Comparison of ENCODE assay signal across 14 cellular contexts in genomic region chr2:131504082-131504750, GRCh38. TPM values are rescaled to one million over a fixed set of nuclear protein-coding genes. Genes with fewer than 3 reads are reported as not detected.
DNase-seq lines count a peak whose midpoint lies in the region; ATAC-seq, FAIRE-seq and TF ChIP-seq lines count a peak whose summit lies in the region.
"Not testable (repeated sequence)": the region's sequence is repeated elsewhere in the genome, so short reads cannot be mapped to it uniquely, and the experiment has no call there.
"Had no signal": no experiment of that assay in that cellular context is flagged by ENCODE, and none has a peak within 500 bp of the region (broad histone marks: within the 10 kb centered on the region; RNA-seq: fewer than 3 reads in every experiment).

No MANE protein-coding gene starts in this region.

- not testable (repeated sequence) for DNase-seq in DND-41; Panc1 (ENCODE audit: low read depth, low spot score); activated CD4-positive, alpha-beta T cell treated with anti-CD3 and anti-CD28 coated beads for 36 hours; activated T-cell treated with anti-CD3 and anti-CD28 coated beads, Interleukin-2, amount 50 U/mL, for 24 hours; activated naive CD8-positive, alpha-beta T cell treated with anti-CD3 and anti-CD28 coated beads for 36 hours; endothelial cell of umbilical vein (ENCODE audit: low read depth, low spot score); mucosa of descending colon

- H3K4me1 Mint-ChIP-seq in activated CD4-positive, alpha-beta T cell treated with anti-CD3 and anti-CD28 coated beads for 36 hours; activated T-cell treated with anti-CD3 and anti-CD28 coated beads, Interleukin-2, amount 50 U/mL, for 24 hours (ENCODE audit: low read depth); activated naive CD8-positive, alpha-beta T cell treated with anti-CD3 and anti-CD28 coated beads for 36 hours; stimulated activated naive CD8-positive, alpha-beta T cell treated with anti-CD3 and anti-CD28 coated beads, Interleukin-15, Interleukin-2, amounts not matched to agents 100 ng/mL and 50 ng/mL, for 24 hours (ENCODE audit: low read depth): not testable (repeated sequence)

- intact Hi-C loops in Panc1 (cut with micrococcal nuclease; ENCODE audit: unreplicated experiment); activated CD4-positive, alpha-beta T cell treated with anti-CD3 and anti-CD28 coated beads for 36 hours (cut with DNase I, micrococcal nuclease); endothelial cell of umbilical vein (cut with micrococcal nuclease); mucosa of descending colon (cut with DNase I, micrococcal nuclease): not testable (repeated sequence)

- not testable (repeated sequence) for H3K9ac ChIP-seq in DND-41 (ENCODE audit: low read depth, low read length); endothelial cell of umbilical vein (replicated peaks; ENCODE audit: extremely low read depth, insufficient read depth, low read length)

- FAIRE-seq in endothelial cell of umbilical vein (lab: Jason Lieb, UNC), result peak; percentile 93

- H3K9me3 Mint-ChIP-seq in activated CD4-positive, alpha-beta T cell treated with anti-CD3 and anti-CD28 coated beads for 36 hours (ENCODE audit: low read depth); activated T-cell treated with anti-CD3 and anti-CD28 coated beads, Interleukin-2, amount 50 U/mL, for 24 hours; activated naive CD8-positive, alpha-beta T cell treated with anti-CD3 and anti-CD28 coated beads for 36 hours; stimulated activated naive CD8-positive, alpha-beta T cell treated with anti-CD3 and anti-CD28 coated beads, Interleukin-15, Interleukin-2, amounts not matched to agents 100 ng/mL and 50 ng/mL, for 24 hours: not testable (repeated sequence)

- not testable (repeated sequence) for H3K4me2 ChIP-seq in DND-41 (ENCODE audit: insufficient read depth, low read length); endothelial cell of umbilical vein (ENCODE audit: insufficient read depth, low read length)

- POLR2A ChIA-PET in Panc1 (lab: Charles Lee); activated CD4-positive, alpha-beta T cell treated with anti-CD3 and anti-CD28 coated beads for 36 hours (lab: Charles Lee); endothelial cell of umbilical vein (lab: Charles Lee): not testable (repeated sequence)

- in situ Hi-C loops in Panc1 (cut with HindIII; ENCODE audit: low pct_unique_long_range_greater_than_20kb, low sequenced_read_pairs), result not testable (repeated sequence)

- not testable (repeated sequence) for H3K4me3 ChIP-seq in DND-41 (ENCODE audit: low read depth in 1 of 2, low read length in 2 of 2); Panc1 (ENCODE audit: low read depth in 2 of 2, low read length in 2 of 2); endothelial cell of umbilical vein (replicated peaks in 1 of 3; ENCODE audit: insufficient read depth in 1 of 3, low read depth in 1 of 3, low read length in 3 of 3); mucosa of descending colon

- H3K4me1 ChIP-seq in DND-41 (ENCODE audit: insufficient read depth, low read length); Panc1 (ENCODE audit: control insufficient read depth, insufficient read depth, low read length); endothelial cell of umbilical vein (ENCODE audit: control insufficient read depth, extremely low read depth, insufficient read depth, low read length); mucosa of descending colon (ENCODE audit: low read depth): not testable (repeated sequence)

- ATAC-seq in DND-41 (ENCODE audit: insufficient read depth, low read depth) (peak; percentile 55; the same call in 1 of the 3 replicates), mucosa of descending colon (peak; percentile 46)
- ATAC-seq in Panc1, result not testable (repeated sequence)
- ATAC-seq in activated CD4-positive, alpha-beta T cell treated with anti-CD3 and anti-CD28 coated beads for 36 hours, result peak; percentile 88

- H4K20me1 ChIP-seq in DND-41 (ENCODE audit: insufficient read depth, low read length), result peaks cover 12% of the 10 kb centered on the region
- H4K20me1 ChIP-seq in endothelial cell of umbilical vein (replicated peaks; ENCODE audit: control insufficient read depth, extremely low read depth, insufficient read depth, low read length), result not testable (repeated sequence)

- H3K9me1 ChIP-seq in endothelial cell of umbilical vein (replicated peaks; ENCODE audit: control insufficient read depth, extremely low read depth, insufficient read depth, low read length), result not testable (repeated sequence)

- H3K27me3 ChIP-seq in DND-41 (ENCODE audit: insufficient read depth, low read length, poor library complexity); Panc1 (ENCODE audit: control insufficient read depth, insufficient read depth, low read length); endothelial cell of umbilical vein (ENCODE audit: control insufficient read depth in 2 of 2, insufficient read depth in 2 of 2, low read length in 2 of 2): not testable (repeated sequence)

- peaks cover 13% of the 10 kb centered on the region for H3K79me2 ChIP-seq in DND-41 (ENCODE audit: insufficient read depth, low read length)
- H3K79me2 ChIP-seq in endothelial cell of umbilical vein (ENCODE audit: control insufficient read depth, insufficient read depth, low read length), result not testable (repeated sequence)

- H3K36me3 Mint-ChIP-seq in activated CD4-positive, alpha-beta T cell treated with anti-CD3 and anti-CD28 coated beads for 36 hours (ENCODE audit: low read depth), result peaks cover 57% of the 10 kb centered on the region
- H3K36me3 Mint-ChIP-seq in activated T-cell treated with anti-CD3 and anti-CD28 coated beads, Interleukin-2, amount 50 U/mL, for 24 hours (ENCODE audit: low read depth), result peaks cover 95% of the 10 kb centered on the region
- H3K36me3 Mint-ChIP-seq in activated naive CD8-positive, alpha-beta T cell treated with anti-CD3 and anti-CD28 coated beads for 36 hours, result peaks cover 11% of the 10 kb centered on the region
- peaks cover 31% of the 10 kb centered on the region for H3K36me3 Mint-ChIP-seq in stimulated activated naive CD8-positive, alpha-beta T cell treated with anti-CD3 and anti-CD28 coated beads, Interleukin-15, Interleukin-2, amounts not matched to agents 100 ng/mL and 50 ng/mL, for 24 hours (ENCODE audit: low read depth)

- H3K9me3 ChIP-seq in DND-41 (ENCODE audit: insufficient read depth, low read length, severe bottlenecking); Panc1 (ENCODE audit: control insufficient read depth, insufficient read depth, low read depth, low read length); endothelial cell of umbilical vein (replicated peaks; ENCODE audit: control insufficient read depth, insufficient read depth, low read length); mucosa of descending colon: not testable (repeated sequence)

- H3K36me3 ChIP-seq in DND-41 (ENCODE audit: insufficient read depth, low read length), result peaks cover 87% of the 10 kb centered on the region
- H3K36me3 ChIP-seq in Panc1 (ENCODE audit: control insufficient read depth, insufficient read depth, low read length); mucosa of descending colon (ENCODE audit: low read depth): not testable (repeated sequence)
- peaks cover 0 to 24% of the 10 kb centered on the region in 2 experiments for H3K36me3 ChIP-seq in endothelial cell of umbilical vein (ENCODE audit: control insufficient read depth in 2 of 2, extremely low read depth in 1 of 2, insufficient read depth in 2 of 2, low read length in 2 of 2)

- BruUV-seq in Panc1 (replicated peaks; lab: Mats Ljungman, UMichigan), result TSS peak; percentile 9
- BruUV-seq in endothelial cell of umbilical vein (replicated peaks; lab: Mats Ljungman, UMichigan), result not testable (repeated sequence)

- dilution Hi-C loops in endothelial cell of umbilical vein (cut with MboI; ENCODE audit: extremely low pct_ligation_motif_present, low sequenced_read_pairs), result not testable (repeated sequence)

- not testable (repeated sequence) for TF ChIP-seq CTCF in DND-41 (IDR thresholded peaks at IDR 0.05; ENCODE audit: borderline replicate concordance, extremely low read depth, low read length, poor library complexity, severe bottlenecking); Panc1 (IDR thresholded peaks at IDR 0.05); endothelial cell of umbilical vein (IDR thresholded peaks at IDR 0.05; ENCODE audit: extremely low read depth in 1 of 2, insufficient read depth in 1 of 2, low read depth in 1 of 2, low read length in 2 of 2); mucosa of descending colon (IDR thresholded peaks at IDR 0.05)

- H2AFZ ChIP-seq in DND-41 (ENCODE audit: low read depth, low read length); endothelial cell of umbilical vein (ENCODE audit: low read depth, low read length): not testable (repeated sequence)

- not testable (repeated sequence) for H3K4me3 Mint-ChIP-seq in activated CD4-positive, alpha-beta T cell treated with anti-CD3 and anti-CD28 coated beads for 36 hours; activated naive CD8-positive, alpha-beta T cell treated with anti-CD3 and anti-CD28 coated beads for 36 hours; stimulated activated naive CD8-positive, alpha-beta T cell treated with anti-CD3 and anti-CD28 coated beads, Interleukin-15, Interleukin-2, amounts not matched to agents 100 ng/mL and 50 ng/mL, for 24 hours
- peak overlapping the region; percentile 23 for H3K4me3 Mint-ChIP-seq in activated T-cell treated with anti-CD3 and anti-CD28 coated beads, Interleukin-2, amount 50 U/mL, for 24 hours

- not testable (repeated sequence) for TF ChIP-seq POLR2A in endothelial cell of umbilical vein (IDR thresholded peaks at IDR 0.05; ENCODE audit: low read depth, low read length)

- not testable (repeated sequence) for H3K27me3 Mint-ChIP-seq in activated CD4-positive, alpha-beta T cell treated with anti-CD3 and anti-CD28 coated beads for 36 hours; activated T-cell treated with anti-CD3 and anti-CD28 coated beads, Interleukin-2, amount 50 U/mL, for 24 hours; activated naive CD8-positive, alpha-beta T cell treated with anti-CD3 and anti-CD28 coated beads for 36 hours; stimulated activated naive CD8-positive, alpha-beta T cell treated with anti-CD3 and anti-CD28 coated beads, Interleukin-15, Interleukin-2, amounts not matched to agents 100 ng/mL and 50 ng/mL, for 24 hours

- not testable (repeated sequence) for H3K27ac ChIP-seq in DND-41 (ENCODE audit: low read length); Panc1 (ENCODE audit: low read length); endothelial cell of umbilical vein (ENCODE audit: insufficient read depth, low read depth, low read length)

- CTCF ChIA-PET in Panc1 (lab: Charles Lee); activated CD4-positive, alpha-beta T cell treated with anti-CD3 and anti-CD28 coated beads for 36 hours (lab: Charles Lee): not testable (repeated sequence)
- CTCF ChIA-PET in endothelial cell of umbilical vein (lab: Charles Lee), result interaction anchor here (0.6 to 2.5 kb wide), 2 partner anchors 11 to 84 kb away, joined by 3 to 20 read pairs; partner anchors contain the start of gene MZT2A

- peak overlapping the region; percentile 85 for H3K27ac Mint-ChIP-seq in activated CD4-positive, alpha-beta T cell treated with anti-CD3 and anti-CD28 coated beads for 36 hours
- peak overlapping the region; percentile 88 for H3K27ac Mint-ChIP-seq in activated T-cell treated with anti-CD3 and anti-CD28 coated beads, Interleukin-2, amount 50 U/mL, for 24 hours
- peak overlapping the region; percentile 65 for H3K27ac Mint-ChIP-seq in activated naive CD8-positive, alpha-beta T cell treated with anti-CD3 and anti-CD28 coated beads for 36 hours
- H3K27ac Mint-ChIP-seq in stimulated activated naive CD8-positive, alpha-beta T cell treated with anti-CD3 and anti-CD28 coated beads, Interleukin-15, Interleukin-2, amounts not matched to agents 100 ng/mL and 50 ng/mL, for 24 hours, result peak overlapping the region; percentile 57

RNA-seq across cellular contexts. Expression of gene MZT2A, which starts 12.0 kb away (rescaled TPM):
- total RNA-seq in Panc1 (2021; ENCODE audit: unreplicated experiment) (143 TPM), endothelial cell of umbilical vein (170 and 184 TPM in 2 replicates), mucosa of descending colon (10 to 100 TPM; 47.5 to 75.3 (median 60.4) TPM)
- polyA plus RNA-seq in Panc1 (2012; ENCODE audit: insufficient read length), result 282 TPM
- total RNA-seq in activated CD4-positive, alpha-beta T cell treated with anti-CD3 and anti-CD28 coated beads for 36 hours, result 100 to 1,000 TPM in 1 of 2 experiments, 10 to 100 TPM in 1; 69.9 to 110 TPM
- total RNA-seq in activated naive CD8-positive, alpha-beta T cell treated with anti-CD3 and anti-CD28 coated beads for 36 hours, result 100 to 1,000 TPM; 191 to 205 TPM
- 117 and 204 TPM in 2 replicates for polyA plus RNA-seq in endothelial cell of umbilical vein
- 61.1 and 125 TPM in 2 replicates for polyA plus RNA-seq in endothelial cell of umbilical vein (2011; cell fraction: cytosol; rRNA removed)
- polyA plus RNA-seq in endothelial cell of umbilical vein (2011; cell fraction: nucleus; rRNA removed), result 30.5 and 31.3 TPM in 2 replicates
- polyA plus RNA-seq in endothelial cell of umbilical vein (2012), result 75.7 and 116 TPM in 2 replicates
- polyA minus RNA-seq in endothelial cell of umbilical vein, result 15.9 and 17.2 TPM in 2 replicates
- polyA minus RNA-seq in endothelial cell of umbilical vein (2011; cell fraction: cytosol; rRNA and poly(A)+ RNA removed), result 51.9 TPM
- 8.5 and 16.3 TPM in 2 replicates for polyA minus RNA-seq in endothelial cell of umbilical vein (2011; cell fraction: nucleus; rRNA and poly(A)+ RNA removed)

RNA-seq across cellular contexts. Expression of gene CCDC74A, which starts 23.5 kb away (rescaled TPM):
- total RNA-seq in Panc1 (2021; ENCODE audit: unreplicated experiment) (29.9 TPM), endothelial cell of umbilical vein (6.8 and 7.0 TPM in 2 replicates), mucosa of descending colon (1 to 10 TPM; 1.4 to 3.7 (median 2.2) TPM)
- 31.6 TPM for polyA plus RNA-seq in Panc1 (2012; ENCODE audit: insufficient read length)
- 1 to 10 TPM; 3.0 to 3.5 TPM for total RNA-seq in activated CD4-positive, alpha-beta T cell treated with anti-CD3 and anti-CD28 coated beads for 36 hours
- 1 to 10 TPM; 7.1 to 8.2 TPM for total RNA-seq in activated naive CD8-positive, alpha-beta T cell treated with anti-CD3 and anti-CD28 coated beads for 36 hours
- 11.7 and 13.6 TPM in 2 replicates for polyA plus RNA-seq in endothelial cell of umbilical vein
- 7.5 and 10.2 TPM in 2 replicates for polyA plus RNA-seq in endothelial cell of umbilical vein (2011; cell fraction: cytosol; rRNA removed)
- 46.8 and 56.5 TPM in 2 replicates for polyA plus RNA-seq in endothelial cell of umbilical vein (2011; cell fraction: nucleus; rRNA removed)
- 2.4 and 3.5 TPM in 2 replicates for polyA plus RNA-seq in endothelial cell of umbilical vein (2012)
- polyA minus RNA-seq in endothelial cell of umbilical vein, result 4.3 and 5.9 TPM in 2 replicates
- not detected for polyA minus RNA-seq in endothelial cell of umbilical vein (2011; cell fraction: cytosol; rRNA and poly(A)+ RNA removed)
- polyA minus RNA-seq in endothelial cell of umbilical vein (2011; cell fraction: nucleus; rRNA and poly(A)+ RNA removed), result 6.1 and 11.1 TPM in 2 replicates

RNA-seq across cellular contexts. Expression of gene TUBA3D, which starts 28.3 kb away (rescaled TPM):
- total RNA-seq in Panc1 (2021; ENCODE audit: unreplicated experiment) (not detected), endothelial cell of umbilical vein (not detected in 2 replicates), mucosa of descending colon (not detected)
- polyA plus RNA-seq in Panc1 (2012; ENCODE audit: insufficient read length), result 0.40 TPM
- not detected for total RNA-seq in activated CD4-positive, alpha-beta T cell treated with anti-CD3 and anti-CD28 coated beads for 36 hours
- total RNA-seq in activated naive CD8-positive, alpha-beta T cell treated with anti-CD3 and anti-CD28 coated beads for 36 hours, result not detected
- not detected in 2 replicates for polyA plus RNA-seq in endothelial cell of umbilical vein
- polyA plus RNA-seq in endothelial cell of umbilical vein (2011; cell fraction: cytosol; rRNA removed), result not detected in 2 replicates
- polyA plus RNA-seq in endothelial cell of umbilical vein (2011; cell fraction: nucleus; rRNA removed), result not detected in 2 replicates
- 0.15 and 0.22 TPM in 2 replicates for polyA plus RNA-seq in endothelial cell of umbilical vein (2012)
- not detected in 2 replicates for polyA minus RNA-seq in endothelial cell of umbilical vein
- not detected for polyA minus RNA-seq in endothelial cell of umbilical vein (2011; cell fraction: cytosol; rRNA and poly(A)+ RNA removed)
- polyA minus RNA-seq in endothelial cell of umbilical vein (2011; cell fraction: nucleus; rRNA and poly(A)+ RNA removed), result not detected in 2 replicates
- total RNA-seq: CD8-positive, alpha-beta T cell; G401; GM23248; H9; HFFc6 had no signal
- polyA plus RNA-seq: AG04450, GM23248 had no signal
